Comparison of ENCODE assay signal across 21 cellular contexts in genomic region chr1:201454568-201454967, GRCh38. TPM values are rescaled to one million over a fixed set of nuclear protein-coding genes. Genes with fewer than 3 reads are reported as not detected.
DNase-seq lines count a peak whose midpoint lies in the region; ATAC-seq and TF ChIP-seq lines count a peak whose summit lies in the region.
"Had no signal": no experiment of that assay in that cellular context is flagged by ENCODE, and none has a peak within 500 bp of the region (broad histone marks: within the 10 kb centered on the region; RNA-seq: fewer than 3 reads in every experiment).

No MANE protein-coding gene starts in this region.

- DNase-seq in GM23248 (no peak), mesenchymal stem cell (no peak), COLO829 (ENCODE audit: low spot score) (no peak), HEK293T (ENCODE audit: extremely low spot score) (no peak), NCI-H82 (lab: John Stamatoyannopoulos, UW) (no peak)
- DNase-seq: AML-193; central memory CD4-positive, alpha-beta T cell; DMS53; gastrocnemius medialis; HFFc6; NCI-H526; nucleus accumbens; stimulated activated CD4-positive, alpha-beta T cell treated with anti-CD3 and anti-CD28 coated beads, Interleukin-4, amount 100 ng/mL, for 1 hour; stimulated activated naive CD4-positive, alpha-beta T cell; SW 1271; testis had no signal

- peak overlapping the region; percentile 43 for H3K4me2 ChIP-seq in BLaER1
- H3K4me2 ChIP-seq in GM23248 (ENCODE audit: unreplicated experiment) = no peak overlapping the region
- no peak overlapping the region for H3K4me2 ChIP-seq in mesenchymal stem cell (ENCODE audit: low read length, poor library complexity, severe bottlenecking)

- H3K9me3 ChIP-seq in BLaER1 (no peaks in the 10 kb centered on the region), GM23248 (ENCODE audit: low read depth) (no peaks in the 10 kb centered on the region), mesenchymal stem cell (ENCODE audit: control insufficient read depth, low read length) (no peaks in the 10 kb centered on the region)
- H3K9me3 ChIP-seq: gastrocnemius medialis, testis had no signal

- H3K4me3 ChIP-seq in BLaER1 (no peak overlapping the region), GM23248 (no peak overlapping the region), mesenchymal stem cell (ENCODE audit: insufficient read depth in 1 of 2, low read depth in 1 of 2, low read length in 2 of 2) (no peak overlapping the region)
- H3K4me3 ChIP-seq: gastrocnemius medialis, testis had no signal

- H3K27ac ChIP-seq in BLaER1 (peak overlapping the region; percentile 22; the same call in 1 of the 2 replicates), GM23248 (peak overlapping the region; percentile 46), mesenchymal stem cell (ENCODE audit: low read length, poor library complexity, severe bottlenecking) (no peak overlapping the region)
- H3K27ac ChIP-seq: testis had no signal

- H2BK15ac ChIP-seq in mesenchymal stem cell (ENCODE audit: low read depth, poor library complexity, severe bottlenecking) = no peak overlapping the region

- 83 to 89% methylated on average over 4 of the region's 4 CpGs for WGBS in GM23248 (ENCODE audit: low coverage in 1 of 2, low lambda C conversion rate in 2 of 2, missing lambda C conversion rate in 2 of 2), 2 experiments
- 90% methylated on average over 3 of the region's 4 CpGs for WGBS in mesenchymal stem cell

- H3K9me3 Mint-ChIP-seq in activated T-helper 17 cell treated with anti-CD3 and anti-CD28 coated beads, Interleukin-2, amount 50 U/mL, for 72 hours = no peaks in the 10 kb centered on the region
- H3K9me3 Mint-ChIP-seq: activated CD4-positive, alpha-beta memory T cell treated with anti-CD3 and anti-CD28 coated beads, Interleukin-2, amount 10 ng/mL, durations not matched to agents 7 days and 5 days; activated naive CD4-positive, alpha-beta T cell treated with anti-CD3 and anti-CD28 coated beads for 36 hours; HFFc6 had no signal

- H4K20me1 ChIP-seq in BLaER1 = no peaks in the 10 kb centered on the region
- no peaks in the 10 kb centered on the region for H4K20me1 ChIP-seq in GM23248 (ENCODE audit: insufficient read depth)

- no peak overlapping the region for H3K23ac ChIP-seq in mesenchymal stem cell (ENCODE audit: low read length in 2 of 2)

- no peak overlapping the region for H3K14ac ChIP-seq in mesenchymal stem cell (ENCODE audit: low read length in 2 of 2)

- no peak overlapping the region for H2AK5ac ChIP-seq in mesenchymal stem cell (ENCODE audit: low read length, severe bottlenecking)

- H3K4ac ChIP-seq in mesenchymal stem cell (ENCODE audit: low read depth in 1 of 2, low read length in 2 of 2) = no peak overlapping the region

- no peak for ATAC-seq in activated T-helper 17 cell treated with anti-CD3 and anti-CD28 coated beads, Interleukin-2, amount 50 U/mL, for 72 hours (replicated peaks)
- ATAC-seq: gastrocnemius medialis had no signal

- H2AFZ ChIP-seq in GM23248 (no peak overlapping the region), mesenchymal stem cell (ENCODE audit: low read depth, low read length) (no peak overlapping the region)

- H2BK12ac ChIP-seq in mesenchymal stem cell (ENCODE audit: low read length in 2 of 2) = peak overlapping the region in 1 of 2 experiments; percentile 57

- H3K36me3 ChIP-seq in BLaER1 = no peaks in the 10 kb centered on the region
- no peaks in the 10 kb centered on the region for H3K36me3 ChIP-seq in GM23248 (ENCODE audit: low read depth)
- H3K36me3 ChIP-seq in mesenchymal stem cell (ENCODE audit: control insufficient read depth in 1 of 2, insufficient read depth in 2 of 2, low read depth in 1 of 2, low read length in 2 of 2) = no peaks in the 10 kb centered on the region
- H3K36me3 ChIP-seq: gastrocnemius medialis had no signal

- peaks cover 14% of the 10 kb centered on the region for H3K27me3 Mint-ChIP-seq in activated T-helper 17 cell treated with anti-CD3 and anti-CD28 coated beads, Interleukin-2, amount 50 U/mL, for 72 hours

- no peak overlapping the region for H2BK5ac ChIP-seq in mesenchymal stem cell (ENCODE audit: low read depth, low read length, poor library complexity, severe bottlenecking)

- POLR2A ChIA-PET in HEK293T (lab: Yijun Ruan, JAX) = no interaction called here

- no peaks in the 10 kb centered on the region for H3K27me3 ChIP-seq in BLaER1
- H3K27me3 ChIP-seq in GM23248 (replicated peaks; ENCODE audit: insufficient read depth) = no peaks in the 10 kb centered on the region
- H3K27me3 ChIP-seq in mesenchymal stem cell (ENCODE audit: control insufficient read depth in 1 of 2, insufficient read depth in 1 of 2, low read length in 2 of 2) = no peaks in the 10 kb centered on the region
- H3K27me3 ChIP-seq: gastrocnemius medialis, testis had no signal

- peaks cover 37% of the 10 kb centered on the region for H3F3A ChIP-seq in GM23248 (ENCODE audit: insufficient read depth)

- no peak overlapping the region for H4K8ac ChIP-seq in mesenchymal stem cell (ENCODE audit: low read length)

- no peak overlapping the region for H3K18ac ChIP-seq in mesenchymal stem cell (ENCODE audit: low read depth in 1 of 2, low read length in 2 of 2)

- H3K79me1 ChIP-seq in mesenchymal stem cell (replicated peaks; ENCODE audit: low read length, poor library complexity, severe bottlenecking) = no peaks in the 10 kb centered on the region

- H3K4me1 ChIP-seq in BLaER1 (peaks cover 99% of the 10 kb centered on the region), GM23248 (ENCODE audit: insufficient read depth) (peaks cover 64% of the 10 kb centered on the region), mesenchymal stem cell (ENCODE audit: control insufficient read depth, insufficient read depth, low read depth, low read length) (peaks cover 34% of the 10 kb centered on the region)

- H3K9ac ChIP-seq in BLaER1 (no peak overlapping the region), GM23248 (no peak overlapping the region), mesenchymal stem cell (ENCODE audit: low read length) (peak overlapping the region; percentile 15)

- in situ Hi-C loops in GM23248 (cut with MboI) = no loop called here

- no peak overlapping the region for H4K91ac ChIP-seq in mesenchymal stem cell (ENCODE audit: low read length)

- H3K27ac Mint-ChIP-seq in activated T-helper 17 cell treated with anti-CD3 and anti-CD28 coated beads, Interleukin-2, amount 50 U/mL, for 72 hours = no peak overlapping the region
- H3K27ac Mint-ChIP-seq: activated CD4-positive, alpha-beta memory T cell treated with anti-CD3 and anti-CD28 coated beads, Interleukin-2, amount 10 ng/mL, durations not matched to agents 7 days and 5 days; activated naive CD4-positive, alpha-beta T cell treated with anti-CD3 and anti-CD28 coated beads for 36 hours had no signal

- CTCF ChIA-PET in HEK293T (lab: Yijun Ruan, JAX) = no interaction called here

- no peaks in the 10 kb centered on the region for H3K79me2 ChIP-seq in GM23248 (ENCODE audit: insufficient read depth)

- H3K36me3 Mint-ChIP-seq in activated T-helper 17 cell treated with anti-CD3 and anti-CD28 coated beads, Interleukin-2, amount 50 U/mL, for 72 hours (ENCODE audit: low read depth) = no peaks in the 10 kb centered on the region

- peak overlapping the region; percentile 2 for H3K4me3 Mint-ChIP-seq in activated T-helper 17 cell treated with anti-CD3 and anti-CD28 coated beads, Interleukin-2, amount 50 U/mL, for 72 hours
- H3K4me3 Mint-ChIP-seq: activated CD4-positive, alpha-beta memory T cell treated with anti-CD3 and anti-CD28 coated beads, Interleukin-2, amount 10 ng/mL, durations not matched to agents 7 days and 5 days; activated naive CD4-positive, alpha-beta T cell treated with anti-CD3 and anti-CD28 coated beads for 36 hours; HFFc6 had no signal

- no peak overlapping the region for H2BK120ac ChIP-seq in mesenchymal stem cell (ENCODE audit: low read depth, low read length)

- H3K4me1 Mint-ChIP-seq in activated T-helper 17 cell treated with anti-CD3 and anti-CD28 coated beads, Interleukin-2, amount 50 U/mL, for 72 hours = peaks cover 8% of the 10 kb centered on the region

- H3K9me2 ChIP-seq in GM23248 (ENCODE audit: insufficient read depth) = no peaks in the 10 kb centered on the region

TF ChIP-seq in HEK293T, 16 proteins besides CTCF, POLR2A, EP300 and RAD21:
- TF ChIP-seq L3MBTL2 (conservative IDR thresholded peaks at IDR 0.05) (no peak), ELF4 (IDR thresholded peaks at IDR 0.05) (no peak), FOXK2 (IDR thresholded peaks at IDR 0.05) (no peak), BHLHE40 (IDR thresholded peaks at IDR 0.05; ENCODE audit: borderline replicate concordance) (no peak), SP1 (IDR thresholded peaks at IDR 0.05) (no peak), SUZ12 (IDR thresholded peaks at IDR 0.05) (no peak)

RNA-seq across cellular contexts. Expression of gene PHLDA3, which starts 14.4 kb away (rescaled TPM):
- 148 and 162 TPM in 2 replicates for total RNA-seq in GM23248 (2014; rRNA removed; shearing (Covaris generic))
- polyA plus RNA-seq in GM23248 (2016; fragmentation: Nextera tagmentation; extraction: Ambion mirVana) = 112 and 117 TPM in 2 replicates
- 10 to 100 TPM in 1 of 2 donors, 1 to 10 TPM in 1; 9.4 to 21.0 TPM for total RNA-seq in activated T-helper 17 cell treated with anti-CD3 and anti-CD28 coated beads, Interleukin-2, amount 50 U/mL, for 72 hours
- polyA plus RNA-seq in mesenchymal stem cell (2013, experiment 1 of 2) = 42.7 TPM
- polyA plus RNA-seq in mesenchymal stem cell (2013, experiment 2 of 2) = 42.7 TPM

RNA-seq across cellular contexts. Expression of gene TNNI1, which starts 33.0 kb away (rescaled TPM):
- not detected in 2 replicates for total RNA-seq in GM23248 (2014; rRNA removed; shearing (Covaris generic))
- 0.20 and 2.0 TPM in 2 replicates for polyA plus RNA-seq in GM23248 (2016; fragmentation: Nextera tagmentation; extraction: Ambion mirVana)
- not detected for total RNA-seq in activated T-helper 17 cell treated with anti-CD3 and anti-CD28 coated beads, Interleukin-2, amount 50 U/mL, for 72 hours
- not detected for polyA plus RNA-seq in mesenchymal stem cell (2013, experiment 1 of 2)
- polyA plus RNA-seq in mesenchymal stem cell (2013, experiment 2 of 2) = not detected
- total RNA-seq: activated CD4-positive, alpha-beta memory T cell treated with anti-CD3 and anti-CD28 coated beads, Interleukin-2, amount 10 ng/mL, durations not matched to agents 7 days and 5 days; activated naive CD4-positive, alpha-beta T cell treated with anti-CD3 and anti-CD28 coated beads for 36 hours; HFFc6; lower leg skin had no signal

RNA-seq across cellular contexts. Expression of gene CSRP1, which starts 52.4 kb away (rescaled TPM):
- total RNA-seq in GM23248 (2014; rRNA removed; shearing (Covaris generic)) = 1,160 and 1,256 TPM in 2 replicates
- 510 and 529 TPM in 2 replicates for polyA plus RNA-seq in GM23248 (2016; fragmentation: Nextera tagmentation; extraction: Ambion mirVana)
- total RNA-seq in activated T-helper 17 cell treated with anti-CD3 and anti-CD28 coated beads, Interleukin-2, amount 50 U/mL, for 72 hours = 10 to 100 TPM; 25.0 to 51.1 TPM
- 86.6 TPM for polyA plus RNA-seq in mesenchymal stem cell (2013, experiment 1 of 2)
- 85.7 TPM for polyA plus RNA-seq in mesenchymal stem cell (2013, experiment 2 of 2)

RNA-seq across cellular contexts. Expression of gene LAD1, which starts 55.4 kb away (rescaled TPM):
- not detected in 2 replicates for total RNA-seq in GM23248 (2014; rRNA removed; shearing (Covaris generic))
- not detected in 2 replicates for polyA plus RNA-seq in GM23248 (2016; fragmentation: Nextera tagmentation; extraction: Ambion mirVana)
- not detected for total RNA-seq in activated T-helper 17 cell treated with anti-CD3 and anti-CD28 coated beads, Interleukin-2, amount 50 U/mL, for 72 hours
- not detected for polyA plus RNA-seq in mesenchymal stem cell (2013, experiment 1 of 2)
- not detected for polyA plus RNA-seq in mesenchymal stem cell (2013, experiment 2 of 2)
- total RNA-seq: activated CD4-positive, alpha-beta memory T cell treated with anti-CD3 and anti-CD28 coated beads, Interleukin-2, amount 10 ng/mL, durations not matched to agents 7 days and 5 days; activated naive CD4-positive, alpha-beta T cell treated with anti-CD3 and anti-CD28 coated beads for 36 hours; HFFc6 had no signal

Comparison
In these comparisons a context has a peak if more than half of its experiments do, and no peak if none do; other contexts are left out.
1. RNA of gene CSRP1, which starts 52.4 kb away (total RNA-seq): 1,160 to 1,256 TPM in GM23248; 25.0 to 51.1 TPM in activated T-helper 17 cell treated with anti-CD3 and anti-CD28 coated beads, Interleukin-2, amount 50 U/mL, for 72 hours; every median in the first group is over 10 times any median in the second.